ENCODE assay signal across 20 cellular contexts in the genomic region with DNA sequence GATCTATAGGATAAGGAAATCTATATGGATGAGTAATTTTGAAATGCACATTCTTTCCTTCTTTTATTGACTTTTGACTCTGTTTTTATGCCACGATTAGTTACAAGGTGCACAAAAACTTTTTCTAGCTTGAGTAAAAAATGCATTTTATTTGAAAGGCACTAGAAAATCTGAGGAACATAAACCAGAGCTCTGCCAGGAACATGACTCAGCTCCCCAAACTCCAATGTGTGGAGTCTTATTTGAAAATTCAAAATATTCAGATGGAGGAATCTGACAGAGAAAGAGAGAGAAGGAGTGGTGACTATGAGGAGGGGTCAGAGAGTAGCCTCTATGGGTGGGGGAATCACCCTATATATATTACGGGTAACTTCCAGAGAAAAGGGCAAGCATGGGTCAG.
"Had no signal": no experiment of that assay in that cellular context is flagged by ENCODE, and none has a peak within 500 bp of the region (broad histone marks: within the 10 kb centered on the region; RNA-seq: fewer than 3 reads in every experiment).

No MANE protein-coding gene starts in this region.

- H3K27ac ChIP-seq: epithelial cell of prostate, left ventricle myocardium inferior, neural progenitor cell, upper lobe of right lung had no signal

- H3K4me1 Mint-ChIP-seq: activated T-helper 17 cell treated with anti-CD3 and anti-CD28 coated beads, Interleukin-2, amount 50 U/mL, for 72 hours; naive thymus-derived CD8-positive, alpha-beta T cell; WTC11 had no signal

- H3K4me2 ChIP-seq: neural progenitor cell had no signal

- H3K36me3 Mint-ChIP-seq: activated naive CD8-positive, alpha-beta T cell; naive thymus-derived CD8-positive, alpha-beta T cell; neural progenitor cell; WTC11 had no signal

- H3K4me3 Mint-ChIP-seq: activated naive CD8-positive, alpha-beta T cell; activated T-cell treated with anti-CD3 and anti-CD28 coated beads, Interleukin-2, amount 50 U/mL, for 24 hours; activated T-helper 17 cell treated with anti-CD3 and anti-CD28 coated beads, Interleukin-2, amount 50 U/mL, for 72 hours; naive thymus-derived CD8-positive, alpha-beta T cell; neural progenitor cell; T-helper 1 cell treated with Interleukin-12 subunit alpha and Interleukin-12 subunit beta and Interleukin-4 antibody, amounts not matched to agents 30 μg/mL and 1 μg/mL, for 36 hours; WTC11 had no signal

- H3K36me3 ChIP-seq: left ventricle myocardium inferior, neural progenitor cell, upper lobe of right lung had no signal

- H3K27me3 Mint-ChIP-seq: activated naive CD8-positive, alpha-beta T cell; activated T-cell treated with anti-CD3 and anti-CD28 coated beads, Interleukin-2, amount 50 U/mL, for 24 hours; activated T-helper 17 cell treated with anti-CD3 and anti-CD28 coated beads, Interleukin-2, amount 50 U/mL, for 72 hours; naive thymus-derived CD8-positive, alpha-beta T cell had no signal

- H3K9me3 ChIP-seq: upper lobe of right lung had no signal

- H3K9me3 Mint-ChIP-seq: activated T-helper 17 cell treated with anti-CD3 and anti-CD28 coated beads, Interleukin-2, amount 50 U/mL, for 72 hours; neural progenitor cell; T-helper 1 cell treated with Interleukin-12 subunit alpha and Interleukin-12 subunit beta and Interleukin-4 antibody, amounts not matched to agents 30 μg/mL and 1 μg/mL, for 36 hours had no signal

- H2AFZ ChIP-seq: neural progenitor cell had no signal

- H3K4me1 ChIP-seq: left ventricle myocardium inferior, neural progenitor cell, upper lobe of right lung had no signal

- H3K4me3 ChIP-seq: left ventricle myocardium inferior, neural progenitor cell, upper lobe of right lung had no signal

- H3K9ac ChIP-seq: neural progenitor cell had no signal

- DNase-seq: activated CD8-positive, alpha-beta memory T cell treated with anti-CD3 and anti-CD28 coated beads, Interleukin-2, amount 50 U/mL, for 4 hours; activated naive CD4-positive, alpha-beta T cell; activated T-cell treated with anti-CD3 and anti-CD28 coated beads, Interleukin-2, amount 50 U/mL, for 24 hours; cerebellar nuclear complex; cortex of kidney; foreskin melanocyte; kidney glomerular epithelial cell; left ventricle myocardium inferior; naive thymus-derived CD8-positive, alpha-beta T cell; stimulated activated CD4-positive, alpha-beta T cell treated with anti-CD3 and anti-CD28 coated beads, Interleukin-4, amount 100 ng/mL, for 1 hour; stimulated activated naive CD4-positive, alpha-beta T cell; T1000; upper lobe of right lung had no signal

- H3K27ac Mint-ChIP-seq: activated naive CD8-positive, alpha-beta T cell; activated T-cell treated with anti-CD3 and anti-CD28 coated beads, Interleukin-2, amount 50 U/mL, for 24 hours; activated T-helper 17 cell treated with anti-CD3 and anti-CD28 coated beads, Interleukin-2, amount 50 U/mL, for 72 hours; naive thymus-derived CD8-positive, alpha-beta T cell; neural progenitor cell; T-helper 1 cell treated with Interleukin-12 subunit alpha and Interleukin-12 subunit beta and Interleukin-4 antibody, amounts not matched to agents 30 μg/mL and 1 μg/mL, for 36 hours; WTC11 had no signal

- H3K27me3 ChIP-seq: neural progenitor cell, upper lobe of right lung had no signal

- ATAC-seq: activated T-helper 17 cell treated with anti-CD3 and anti-CD28 coated beads, Interleukin-2, amount 50 U/mL, for 72 hours; naive thymus-derived CD8-positive, alpha-beta T cell; sciatic nerve; upper lobe of right lung; WTC11 had no signal
